Comparison of ENCODE assay signal across 24 cellular contexts in genomic region chr2:75752828-75753227, GRCh38.
"Had no signal": no experiment of that assay in that cellular context is flagged by ENCODE, and none has a peak within 500 bp of the region (broad histone marks: within the 10 kb centered on the region; RNA-seq: fewer than 3 reads in every experiment).

No MANE protein-coding gene starts in this region.

- H3K27ac Mint-ChIP-seq: mesothelial cell of epicardium; naive B cell; natural killer cell; stimulated activated memory B cell treated with anti-CD40 and anti-IgM and Interleukin-4, amounts not matched to agents 10 μg/mL and 1 μg/mL and 100 μg/mL, for 72 hours; stimulated activated naive CD8-positive, alpha-beta T cell treated with anti-CD3 and anti-CD28 coated beads, Interleukin-15, amount 100 ng/mL, for 72 hours; type B pancreatic cell had no signal

- H3K9me3 ChIP-seq: ovary, prostate gland, vagina had no signal

- H3K27me3 Mint-ChIP-seq: type B pancreatic cell had no signal

- DNase-seq: islet precursor cell; left ventricle myocardium inferior; mesendoderm; naive B cell; natural killer cell; nephron progenitor cell; ovary; posterior cingulate gyrus; retina; right cardiac atrium; stimulated activated CD4-positive, alpha-beta T cell treated with anti-CD3 and anti-CD28 coated beads, Interleukin-4, amount 100 ng/mL, for 4 hours; stimulated activated CD8-positive, alpha-beta memory T cell treated with anti-CD3 and anti-CD28 coated beads, Interleukin-4, amount 100 ng/mL, for 48 hours; stimulated activated naive CD4-positive, alpha-beta T cell treated with Interleukin-2 at 50 U/mL for 16 hours; stimulated activated naive CD8-positive, alpha-beta T cell treated with anti-CD3 and anti-CD28 coated beads, Interleukin-15, amount 100 ng/mL, for 72 hours; substantia nigra had no signal

- H3K4me2 ChIP-seq: hepatocyte had no signal

- H3K27ac ChIP-seq: hepatocyte, left ventricle myocardium inferior, ovary, prostate gland, skin epidermis, tibial nerve, vagina had no signal

- H3K27me3 ChIP-seq: hepatocyte, ovary, tibial nerve, vagina had no signal

- H2AFZ ChIP-seq: hepatocyte had no signal

- H3K4me1 ChIP-seq: left ventricle myocardium inferior, prostate gland, tibial nerve, vagina had no signal

- H3K36me3 Mint-ChIP-seq: mesothelial cell of epicardium; naive B cell; natural killer cell; stimulated activated memory B cell treated with anti-CD40 and anti-IgM and Interleukin-4, amounts not matched to agents 10 μg/mL and 1 μg/mL and 100 μg/mL, for 72 hours; type B pancreatic cell had no signal

- H3K36me3 ChIP-seq: left ventricle myocardium inferior, ovary, prostate gland, tibial nerve, vagina had no signal

- H3K4me3 Mint-ChIP-seq: mesothelial cell of epicardium; naive B cell; natural killer cell; nephron progenitor cell; stimulated activated memory B cell treated with anti-CD40 and anti-IgM and Interleukin-4, amounts not matched to agents 10 μg/mL and 1 μg/mL and 100 μg/mL, for 72 hours; stimulated activated naive CD8-positive, alpha-beta T cell treated with anti-CD3 and anti-CD28 coated beads, Interleukin-15, amount 100 ng/mL, for 72 hours; type B pancreatic cell had no signal

- H3K79me2 ChIP-seq: hepatocyte had no signal

- H3K4me3 ChIP-seq: hepatocyte, left ventricle myocardium inferior, lung, ovary, prostate gland, skin epidermis, tibial nerve, vagina had no signal

- H3K4me1 Mint-ChIP-seq: naive B cell; natural killer cell; stimulated activated memory B cell treated with anti-CD40 and anti-IgM and Interleukin-4, amounts not matched to agents 10 μg/mL and 1 μg/mL and 100 μg/mL, for 72 hours; stimulated activated naive CD8-positive, alpha-beta T cell treated with anti-CD3 and anti-CD28 coated beads, Interleukin-15, amount 100 ng/mL, for 72 hours had no signal

- H3K9me3 Mint-ChIP-seq: stimulated activated memory B cell treated with anti-CD40 and anti-IgM and Interleukin-4, amounts not matched to agents 10 μg/mL and 1 μg/mL and 100 μg/mL, for 72 hours; stimulated activated naive CD8-positive, alpha-beta T cell treated with anti-CD3 and anti-CD28 coated beads, Interleukin-15, amount 100 ng/mL, for 72 hours; type B pancreatic cell had no signal
